In the genomic region with DNA sequence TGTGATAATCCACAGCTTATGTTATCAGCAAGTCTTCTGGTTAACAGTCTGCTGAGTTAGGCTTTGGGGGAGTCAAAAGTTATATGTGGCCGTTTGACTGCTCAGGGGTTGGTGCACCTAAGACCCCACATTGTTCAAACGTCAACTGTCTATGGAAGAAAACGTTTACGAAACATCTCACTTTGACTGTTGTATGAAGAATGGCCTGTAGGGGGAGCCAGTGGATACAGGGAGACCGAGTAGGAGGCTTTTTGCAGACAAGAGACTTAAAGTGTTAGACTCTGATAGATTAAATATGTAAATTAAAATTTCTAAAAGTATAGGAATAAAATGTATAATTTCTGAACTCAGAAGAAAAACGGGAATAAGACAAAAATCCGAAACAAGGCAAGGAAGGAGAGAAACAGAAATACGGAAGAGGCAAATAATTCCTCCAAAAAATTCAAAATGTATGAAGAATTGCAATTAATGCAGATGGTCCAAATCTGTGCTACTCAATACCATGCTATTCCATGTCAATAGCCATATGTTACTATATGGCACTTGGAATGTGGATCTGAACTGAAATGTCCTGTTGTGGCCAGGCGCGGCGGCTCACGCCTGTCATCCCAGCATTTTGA, we compare ENCODE assay signal across 8 cellular contexts. TPM values are rescaled to one million over a fixed set of nuclear protein-coding genes. Genes with fewer than 3 reads are reported as not detected.
DNase-seq lines count a peak whose midpoint lies in the region; ATAC-seq and TF ChIP-seq lines count a peak whose summit lies in the region.

No MANE protein-coding gene starts in this region.

- H3K4me3 Mint-ChIP-seq in activated naive CD8-positive, alpha-beta T cell = no peak overlapping the region

- peak; percentile 73 to 92 (median 87) for TF ChIP-seq CTCF in heart left ventricle (IDR thresholded peaks at IDR 0.05)

- H3K27me3 Mint-ChIP-seq in activated naive CD8-positive, alpha-beta T cell = no peaks in the 10 kb centered on the region

- peak overlapping the region; percentile 51 for H3K27ac Mint-ChIP-seq in activated naive CD8-positive, alpha-beta T cell

- peaks cover 0 to 33% (median 0%) of the 10 kb centered on the region in 9 donors for H3K27me3 ChIP-seq in heart left ventricle

- DNase-seq in GM04504 (ENCODE audit: low read depth) (peak; percentile 40), MV-4-11 (lab: John Stamatoyannopoulos, UW) (peak; percentile 78), SKM-1 treated with dmso at 0.1 percent for 144 hours (lab: John Stamatoyannopoulos, UW; ENCODE audit: unreplicated experiment) (peak; percentile 77), heart left ventricle (peak in 4 of 5 donors; percentile 41 to 74 (median 52)), putamen (ENCODE audit: low spot score) (peak; percentile 74)

- peaks cover 3% of the 10 kb centered on the region for H3K36me3 Mint-ChIP-seq in activated naive CD8-positive, alpha-beta T cell

- no peak for TF ChIP-seq POLR2A in heart left ventricle (IDR thresholded peaks at IDR 0.05)

- WGBS in heart left ventricle, 4 donors = 41 to 44% (median 42%) methylated on average over 12 of the region's 12 CpGs

- H3K4me3 ChIP-seq in heart left ventricle = no peak overlapping the region

- H3K36me3 ChIP-seq in heart left ventricle = no peaks in the 10 kb centered on the region

- peak in 2 of 4 donors; percentile 53 to 76 for ATAC-seq in heart left ventricle
- no peak for ATAC-seq in GM18511 (IDR thresholded peaks at IDR 0.05; ENCODE audit: unreplicated experiment)
- no peak for ATAC-seq in GM19455 (IDR thresholded peaks at IDR 0.05; ENCODE audit: unreplicated experiment)

- H3K4me1 ChIP-seq in heart left ventricle = no peaks in the 10 kb centered on the region

- H3K9me3 ChIP-seq in heart left ventricle = peaks cover 0 to 5% (median 0%) of the 10 kb centered on the region in 12 donors

- H3K27ac ChIP-seq in heart left ventricle = no peak overlapping the region

- no peaks in the 10 kb centered on the region for H3K9me3 Mint-ChIP-seq in activated naive CD8-positive, alpha-beta T cell (ENCODE audit: low read depth)

- intact Hi-C loops in heart left ventricle (cut with DNase I) = loop anchor here (2.0 to 10.0 kb wide), 12 partner anchors 103 to 231 kb away; a partner anchor contains a TSS

- H3K4me1 Mint-ChIP-seq in activated naive CD8-positive, alpha-beta T cell (ENCODE audit: low read depth) = peaks cover 22% of the 10 kb centered on the region

RNA-seq across cellular contexts. Expression of a gene that starts 37.8 kb away (rescaled TPM):
- 1 to 10 TPM in 2 of 9 donors, under 1 TPM in 4, not detected in 3; 0.08 to 3.8 (median 0.28) TPM for total RNA-seq in heart left ventricle
- polyA plus RNA-seq in heart left ventricle = under 1 TPM; 0.07 to 0.30 TPM

RNA-seq across cellular contexts. Expression of a gene that starts 41.2 kb away (rescaled TPM):
- total RNA-seq in heart left ventricle = under 1 TPM in 3 of 9 donors, not detected in 6; 0.23 to 0.68 (median 0.37) TPM
- polyA plus RNA-seq in heart left ventricle = not detected
